ENCODE assay signal across 35 cellular contexts in the genomic region with DNA sequence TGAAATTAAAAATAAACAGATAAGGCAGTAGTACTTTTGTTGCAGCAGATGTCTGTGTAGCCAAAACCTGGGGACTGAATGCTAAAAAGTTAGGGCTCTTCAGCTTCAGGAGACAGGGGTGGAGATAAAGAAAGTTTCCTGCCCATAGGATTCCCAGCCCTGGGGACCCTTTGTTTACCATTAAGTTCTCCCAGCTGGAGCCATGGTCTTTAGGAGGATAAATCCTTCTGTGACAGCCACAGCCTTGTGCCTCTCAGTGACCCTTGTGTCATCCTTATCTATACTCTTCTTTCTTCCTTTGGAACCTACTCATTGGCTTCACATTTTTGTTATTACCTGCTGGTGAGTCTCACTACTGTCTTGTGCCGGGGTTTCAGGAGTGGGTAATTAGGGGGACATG. TPM values are rescaled to one million over a fixed set of nuclear protein-coding genes. Genes with fewer than 3 reads are reported as not detected.
"Had no signal": no experiment of that assay in that cellular context is flagged by ENCODE, and none has a peak within 500 bp of the region (broad histone marks: within the 10 kb centered on the region; RNA-seq: fewer than 3 reads in every experiment).

A gene with protein sequence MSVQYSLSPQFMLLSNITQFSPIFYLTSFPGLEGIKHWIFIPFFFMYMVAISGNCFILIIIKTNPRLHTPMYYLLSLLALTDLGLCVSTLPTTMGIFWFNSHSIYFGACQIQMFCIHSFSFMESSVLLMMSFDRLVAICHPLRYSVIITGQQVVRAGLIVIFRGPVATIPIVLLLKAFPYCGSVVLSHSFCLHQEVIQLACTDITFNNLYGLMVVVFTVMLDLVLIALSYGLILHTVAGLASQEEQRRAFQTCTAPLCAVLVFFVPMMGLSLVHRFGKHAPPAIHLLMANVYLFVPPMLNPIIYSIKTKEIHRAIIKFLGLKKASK (plus strand): TSS at position 237 of the 400 bp plus-strand sequence. CDS start 5,587 bp downstream, outside the sequence.

- ATAC-seq: heart right ventricle; left cardiac atrium; naive thymus-derived CD8-positive, alpha-beta T cell; sciatic nerve; stimulated activated naive CD8-positive, alpha-beta T cell treated with anti-CD3 and anti-CD28 coated beads, Interleukin-15, amount 100 ng/mL, for 72 hours; upper lobe of right lung had no signal

- H3K27me3 ChIP-seq: esophagus squamous epithelium, heart right ventricle, neutrophil, suprapubic skin, transverse colon, upper lobe of right lung, uterus had no signal

- H3K9me3 ChIP-seq: esophagus squamous epithelium, heart right ventricle, neutrophil, suprapubic skin, transverse colon, upper lobe of right lung, uterus had no signal

- H3K9ac ChIP-seq: parathyroid adenoma had no signal

- H3K36me3 Mint-ChIP-seq: memory B cell; naive thymus-derived CD8-positive, alpha-beta T cell had no signal

- FAIRE-seq: colon, islet of Langerhans had no signal

- H3K27me3 Mint-ChIP-seq: progenitor cell of endocrine pancreas; stimulated activated naive CD8-positive, alpha-beta T cell treated with anti-CD3 and anti-CD28 coated beads, Interleukin-15, amount 100 ng/mL, for 72 hours had no signal

- H3K4me1 Mint-ChIP-seq: memory B cell; naive thymus-derived CD8-positive, alpha-beta T cell; stimulated activated naive CD8-positive, alpha-beta T cell treated with anti-CD3 and anti-CD28 coated beads, Interleukin-15, amount 100 ng/mL, for 72 hours had no signal

- H3K4me1 ChIP-seq: esophagus squamous epithelium, heart right ventricle, parathyroid adenoma, suprapubic skin, transverse colon, upper lobe of right lung, uterus had no signal

- H3K4me3 ChIP-seq: dorsolateral prefrontal cortex, esophagus squamous epithelium, heart right ventricle, lung, smooth muscle cell, suprapubic skin, transverse colon, upper lobe of right lung, uterus had no signal

- H3K4me3 Mint-ChIP-seq: memory B cell; naive thymus-derived CD8-positive, alpha-beta T cell; nephron progenitor cell; stimulated activated naive CD8-positive, alpha-beta T cell treated with anti-CD3 and anti-CD28 coated beads, Interleukin-15, amount 100 ng/mL, for 72 hours had no signal

- H3K36me3 ChIP-seq: esophagus squamous epithelium, heart right ventricle, neutrophil, suprapubic skin, transverse colon, upper lobe of right lung, uterus had no signal

- H3K9me3 Mint-ChIP-seq: naive thymus-derived CD8-positive, alpha-beta T cell; nephron progenitor cell; stimulated activated naive CD8-positive, alpha-beta T cell treated with anti-CD3 and anti-CD28 coated beads, Interleukin-15, amount 100 ng/mL, for 72 hours had no signal

- H3K27ac Mint-ChIP-seq: memory B cell; naive thymus-derived CD8-positive, alpha-beta T cell; nephron progenitor cell; progenitor cell of endocrine pancreas; stimulated activated naive CD8-positive, alpha-beta T cell treated with anti-CD3 and anti-CD28 coated beads, Interleukin-15, amount 100 ng/mL, for 72 hours had no signal

- DNase-seq: dorsolateral prefrontal cortex; effector CD8-positive, alpha-beta T cell; erythroblast; esophagus squamous epithelium; foreskin melanocyte; glutamatergic neuron; heart right ventricle; hippocampal formation; left cardiac atrium; naive thymus-derived CD8-positive, alpha-beta T cell; nephron progenitor cell; stimulated activated CD4-positive, alpha-beta T cell treated with anti-CD3 and anti-CD28 coated beads, Interleukin-12 subunit alpha, Interleukin-12 subunit beta, amount 100 ng/mL, for 4 hours; stimulated activated CD4-positive, alpha-beta T cell treated with anti-CD3 and anti-CD28 coated beads, Interleukin-1b, Interleukin-23, amount 100 ng/mL, for 48 hours; stimulated activated CD4-positive, alpha-beta T cell treated with anti-CD3 and anti-CD28 coated beads, Interleukin-4, amount 100 ng/mL, for 1 hour; stimulated activated CD8-positive, alpha-beta memory T cell treated with anti-CD3 and anti-CD28 coated beads, Interleukin-4, amount 100 ng/mL, for 48 hours; stimulated activated naive CD4-positive, alpha-beta T cell; stimulated activated naive CD8-positive, alpha-beta T cell treated with anti-CD3 and anti-CD28 coated beads, Interleukin-15, amount 100 ng/mL, for 72 hours; transverse colon; upper lobe of right lung; uterus had no signal

- H3K27ac ChIP-seq: dorsolateral prefrontal cortex, esophagus squamous epithelium, heart right ventricle, neutrophil, parathyroid adenoma, suprapubic skin, transverse colon, upper lobe of right lung, uterus had no signal

RNA-seq across cellular contexts. Expression of the gene that starts here (rescaled TPM):
- total RNA-seq: cerebellum; esophagus squamous epithelium; heart right ventricle; kidney epithelial cell; left cardiac atrium; liver; lung; myocyte; naive thymus-derived CD8-positive, alpha-beta T cell; omental fat pad; progenitor cell of endocrine pancreas; sciatic nerve; smooth muscle cell; suprapubic skin; transverse colon; upper lobe of right lung; uterus had no signal
- polyA plus RNA-seq: heart right ventricle; liver; lung; naive thymus-derived CD8-positive, alpha-beta T cell; smooth muscle cell had no signal
